In genomic region chr10:11754180-11754579, GRCh38 we compare ENCODE assay signal across 24 cellular contexts. TPM values are rescaled to one million over a fixed set of nuclear protein-coding genes. Genes with fewer than 3 reads are reported as not detected.
A peak's percentile ranks its signal among the peaks of the same experiment; 100 is the strongest.
DNase-seq lines count a peak whose midpoint lies in the region; ATAC-seq, FAIRE-seq and TF ChIP-seq lines count a peak whose summit lies in the region.
"Had no signal": no experiment of that assay in that cellular context is flagged by ENCODE, and none has a peak within 500 bp of the region (broad histone marks: within the 10 kb centered on the region; RNA-seq: fewer than 3 reads in every experiment).

No MANE protein-coding gene starts in this region.

- 0% methylated on average over 1 of the region's 1 CpG for WGBS in right cardiac atrium
- 3% methylated on average over 1 of the region's 1 CpG for WGBS in HepG2 (ENCODE audit: low lambda C conversion rate)
- 0% methylated on average over 1 of the region's 1 CpG for WGBS in psoas muscle, 3 donors
- WGBS in suprapubic skin = 0% methylated on average over 1 of the region's 1 CpG

- no peak for FAIRE-seq in HepG2 (lab: Jason Lieb, UNC)
- FAIRE-seq: A549, D721Med, G401.6, GM12891, GM19239 had no signal

- H2AFZ ChIP-seq in HepG2 (ENCODE audit: low read length) = no peak overlapping the region

- H3K4me1 ChIP-seq in left ventricle myocardium inferior (peaks cover 57% of the 10 kb centered on the region), right cardiac atrium (ENCODE audit: control insufficient read depth, insufficient read depth, low read length) (peaks cover 14% of the 10 kb centered on the region), HepG2 (ENCODE audit: insufficient read depth, low read length) (peaks cover 42% of the 10 kb centered on the region), psoas muscle (peaks cover 27% of the 10 kb centered on the region), subcutaneous abdominal adipose tissue (ENCODE audit: control insufficient read depth in 5 of 5, insufficient read depth in 5 of 5, low read length in 5 of 5) (peaks cover 11 to 51% (median 34%) of the 10 kb centered on the region in 5 donors), suprapubic skin (peaks cover 27% of the 10 kb centered on the region)
- H3K4me1 ChIP-seq: A549; BLaER1 treated with 17β-estradiol and CSF1 and Interleukin-3, amounts not matched to agents 10 nM and 100 nM had no signal

- no peaks in the 10 kb centered on the region for H4K20me1 ChIP-seq in HepG2 (ENCODE audit: insufficient read depth, low read length)
- H4K20me1 ChIP-seq: BLaER1 treated with 17β-estradiol and CSF1 and Interleukin-3, amounts not matched to agents 10 nM and 100 nM had no signal

- H3K27me3 ChIP-seq in left ventricle myocardium inferior (ENCODE audit: low read depth) (no peaks in the 10 kb centered on the region), right cardiac atrium (ENCODE audit: control insufficient read depth, insufficient read depth) (no peaks in the 10 kb centered on the region), HepG2 (ENCODE audit: control insufficient read depth in 1 of 2, insufficient read depth in 2 of 2, low read length in 2 of 2) (no peaks in the 10 kb centered on the region), psoas muscle (ENCODE audit: insufficient read depth in 3 of 3, low read length in 2 of 3) (no peaks in the 10 kb centered on the region), subcutaneous abdominal adipose tissue (ENCODE audit: control insufficient read depth in 5 of 5, insufficient read depth in 4 of 5, low read length in 5 of 5) (no peaks in the 10 kb centered on the region), suprapubic skin (no peaks in the 10 kb centered on the region)
- H3K27me3 ChIP-seq: BLaER1 treated with 17β-estradiol and CSF1 and Interleukin-3, amounts not matched to agents 10 nM and 100 nM had no signal

- POLR2A ChIA-PET in HepG2 (lab: Yijun Ruan, JAX) = no interaction called here

- TF ChIP-seq POLR2A in HepG2 (IDR thresholded peaks at IDR 0.05; ENCODE audit: insufficient read depth in 1 of 2, low read depth in 2 of 2, low read length in 2 of 2) (no peak), suprapubic skin (IDR thresholded peaks at IDR 0.05) (no peak)

- DNase-seq in left ventricle myocardium inferior (no peak), right cardiac atrium (no peak), HepG2 (ENCODE audit: low spot score) (no peak), psoas muscle (no peak), NCI-H2227 (lab: John Stamatoyannopoulos, UW; ENCODE audit: unreplicated experiment) (no peak), suprapubic skin (ENCODE audit: low spot score in 2 of 2) (no peak), epidermal melanocyte (ENCODE audit: insufficient read length, low spot score) (no peak)
- DNase-seq: AML-193; Caco-2; Calu3; CD4-positive, alpha-beta T cell; CD8-positive, alpha-beta T cell; DMS79 treated with DMSO at 0.1 percent for 48 hours; GF-D8 had no signal

- CTCF ChIA-PET in HepG2 (lab: Yijun Ruan, JAX; ENCODE audit: low intra/inter-chr PET ratio, low total read pairs) = no interaction called here

- intact Hi-C loops in left ventricle myocardium inferior (cut with micrococcal nuclease) (loop anchor here (10.0 kb wide), 1 partner anchor 239 kb away; no protein-coding TSS in a partner anchor), right cardiac atrium (cut with DNase I) (loop anchor here (10.0 kb wide), 1 partner anchor 239 kb away; no protein-coding TSS in a partner anchor), HepG2 (cut with micrococcal nuclease; ENCODE audit: unreplicated experiment) (no loop called here), psoas muscle (cut with DNase I) (no loop called here)

- no peaks in the 10 kb centered on the region for H3K79me2 ChIP-seq in HepG2 (ENCODE audit: insufficient read depth, low read length)

- in situ Hi-C loops in HepG2 (cut with HindIII; ENCODE audit: extremely low pct_ligation_motif_present, low pct_unique_long_range_greater_than_20kb) = loop anchor here (10.0 kb wide), 1 partner anchor 319 kb away; no protein-coding TSS in a partner anchor

- H3K36me3 ChIP-seq in left ventricle myocardium inferior = peaks cover 45% of the 10 kb centered on the region
- no peaks in the 10 kb centered on the region for H3K36me3 ChIP-seq in HepG2 (replicated peaks in 1 of 2; ENCODE audit: control insufficient read depth in 1 of 2, insufficient read depth in 2 of 2, low read length in 2 of 2)
- H3K36me3 ChIP-seq in psoas muscle (ENCODE audit: insufficient read depth in 1 of 2, low read depth in 1 of 2) = peaks cover 5 to 71% of the 10 kb centered on the region in 2 donors
- peaks cover 10 to 31% (median 16%) of the 10 kb centered on the region in 5 donors for H3K36me3 ChIP-seq in subcutaneous abdominal adipose tissue (ENCODE audit: control insufficient read depth in 5 of 5, insufficient read depth in 5 of 5, low read length in 5 of 5)
- H3K36me3 ChIP-seq in suprapubic skin = peaks cover 35% of the 10 kb centered on the region

- no peak overlapping the region for H3K4me2 ChIP-seq in HepG2 (ENCODE audit: low read depth, low read length)
- H3K4me2 ChIP-seq: A549; BLaER1 treated with 17β-estradiol and CSF1 and Interleukin-3, amounts not matched to agents 10 nM and 100 nM had no signal

- TF ChIP-seq EP300 in HepG2 (IDR thresholded peaks at IDR 0.05; ENCODE audit: low read depth in 2 of 2, low read length in 2 of 2) = no peak
- no peak for TF ChIP-seq EP300 in HepG2 (CRISPR knock-in tag; IDR thresholded peaks at IDR 0.05; ENCODE audit: borderline replicate concordance)
- TF ChIP-seq EP300 in suprapubic skin (IDR thresholded peaks at IDR 0.05) = no peak

- BruUV-seq in HepG2 (replicated peaks; lab: Mats Ljungman, UMichigan) = no TSS peak

- ATAC-seq in right cardiac atrium = no peak
- no peak for ATAC-seq in HepG2
- no peak for ATAC-seq in psoas muscle
- ATAC-seq: A549; CD8-positive, alpha-beta T cell had no signal

- TF ChIP-seq RAD21 in HepG2 (CRISPR knock-in tag; IDR thresholded peaks at IDR 0.05) = no peak

- H3K27ac ChIP-seq in left ventricle myocardium inferior (replicated peaks) (peak overlapping the region; percentile 78), right cardiac atrium (ENCODE audit: low read length) (no peak overlapping the region), HepG2 (ENCODE audit: extremely low read length, insufficient read depth, low read length) (peak overlapping the region; percentile 26), psoas muscle (peak overlapping the region; percentile 31), subcutaneous abdominal adipose tissue (ENCODE audit: low read depth, low read length) (peak overlapping the region; percentile 69), suprapubic skin (no peak overlapping the region)
- H3K27ac ChIP-seq: 22Rv1; A549; BLaER1 treated with 17β-estradiol and CSF1 and Interleukin-3, amounts not matched to agents 10 nM and 100 nM; C4-2B had no signal

- H3K9me3 ChIP-seq in left ventricle myocardium inferior (replicated peaks) (no peaks in the 10 kb centered on the region), right cardiac atrium (ENCODE audit: control insufficient read depth, low read length) (no peaks in the 10 kb centered on the region), HepG2 (ENCODE audit: low read length) (no peaks in the 10 kb centered on the region), psoas muscle (no peaks in the 10 kb centered on the region), subcutaneous abdominal adipose tissue (ENCODE audit: control insufficient read depth in 5 of 5, low read length in 5 of 5) (no peaks in the 10 kb centered on the region), suprapubic skin (no peaks in the 10 kb centered on the region)
- H3K9me3 ChIP-seq: A549; BLaER1 treated with 17β-estradiol and CSF1 and Interleukin-3, amounts not matched to agents 10 nM and 100 nM; Caco-2 had no signal

- H3K9ac ChIP-seq in HepG2 (ENCODE audit: insufficient read depth, low read depth, low read length) (no peak overlapping the region), subcutaneous abdominal adipose tissue (ENCODE audit: low read length in 5 of 5) (no peak overlapping the region)
- H3K9ac ChIP-seq: BLaER1 treated with 17β-estradiol and CSF1 and Interleukin-3, amounts not matched to agents 10 nM and 100 nM had no signal

- TF ChIP-seq CTCF in left ventricle myocardium inferior (IDR thresholded peaks at IDR 0.05; ENCODE audit: borderline replicate concordance) (no peak), HepG2 (CRISPR knock-in tag; IDR thresholded peaks at IDR 0.05) (no peak), psoas muscle (IDR thresholded peaks at IDR 0.05) (no peak), suprapubic skin (IDR thresholded peaks at IDR 0.05) (no peak)

- H3K4me3 ChIP-seq in left ventricle myocardium inferior = no peak overlapping the region
- no peak overlapping the region for H3K4me3 ChIP-seq in right cardiac atrium (ENCODE audit: low read length)
- no peak overlapping the region for H3K4me3 ChIP-seq in HepG2 (replicated peaks in 1 of 3; ENCODE audit: insufficient read depth in 1 of 3, low read depth in 2 of 3, low read length in 3 of 3)
- H3K4me3 ChIP-seq in psoas muscle = no peak overlapping the region
- H3K4me3 ChIP-seq in subcutaneous abdominal adipose tissue (ENCODE audit: low read depth in 1 of 5, low read length in 5 of 5) = no peak overlapping the region
- no peak overlapping the region for H3K4me3 ChIP-seq in suprapubic skin
- H3K4me3 ChIP-seq: A549; BLaER1 treated with 17β-estradiol and CSF1 and Interleukin-3, amounts not matched to agents 10 nM and 100 nM had no signal

RNA-seq across cellular contexts. Expression of gene ECHDC3, which starts 12.0 kb away (rescaled TPM):
- total RNA-seq in left ventricle myocardium inferior = 88.5 TPM
- 10 to 100 TPM; 67.1 to 74.9 (median 70.6) TPM for total RNA-seq in right cardiac atrium
- polyA plus RNA-seq in right cardiac atrium = 62.3 TPM
- not detected in 2 replicates for total RNA-seq in HepG2 (2016; rRNA removed; fragmentation: Illumina TruSeq; extraction: Trizol)
- total RNA-seq in HepG2 (2016; cell fraction: cytosol; rRNA removed; fragmentation: Illumina TruSeq; extraction: Trizol; ENCODE audit: low read depth) = not detected in 2 replicates
- 0.13 TPM in 1 of 2 replicates, not detected in the other for total RNA-seq in HepG2 (2016; cell fraction: insoluble cytoplasmic fraction; rRNA removed; fragmentation: Illumina TruSeq; extraction: Trizol)
- not detected in 2 replicates for total RNA-seq in HepG2 (2016; cell fraction: membrane; rRNA removed; fragmentation: Illumina TruSeq; extraction: Trizol)
- total RNA-seq in HepG2 (2016; cell fraction: nucleus; rRNA removed; fragmentation: Illumina TruSeq; extraction: Trizol) = not detected in 2 replicates
- polyA plus RNA-seq in HepG2 (2011; rRNA removed) = not detected in 2 replicates
- not detected in 2 replicates for polyA plus RNA-seq in HepG2 (2011; cell fraction: cytosol; rRNA removed)
- not detected in 2 replicates for polyA plus RNA-seq in HepG2 (2011; cell fraction: nucleus; rRNA removed)
- polyA plus RNA-seq in HepG2 (2012) = not detected in 2 replicates
- not detected in 2 replicates for polyA plus RNA-seq in HepG2 (2016; cell fraction: cytosol; fragmentation: Illumina TruSeq; extraction: Trizol; ENCODE audit: low read depth)
- polyA plus RNA-seq in HepG2 (2016; cell fraction: insoluble cytoplasmic fraction; fragmentation: Illumina TruSeq; extraction: Trizol; ENCODE audit: low read depth) = not detected in 2 replicates
- not detected in 2 replicates for polyA plus RNA-seq in HepG2 (2016; cell fraction: membrane; fragmentation: Illumina TruSeq; extraction: Trizol; ENCODE audit: low read depth)
- not detected in 2 replicates for polyA plus RNA-seq in HepG2 (2016; cell fraction: nucleus; fragmentation: Illumina TruSeq; extraction: Trizol; ENCODE audit: insufficient read depth, low read depth)
- polyA minus RNA-seq in HepG2 (2011; rRNA and poly(A)+ RNA removed; ENCODE audit: low replicate concordance) = 2.3 TPM in 1 of 2 replicates, not detected in the other
- not detected in 2 replicates for polyA minus RNA-seq in HepG2 (2011; cell fraction: cytosol; rRNA and poly(A)+ RNA removed)
- not detected in 2 replicates for polyA minus RNA-seq in HepG2 (2011; cell fraction: nucleus; rRNA and poly(A)+ RNA removed)
- total RNA-seq in psoas muscle = 100 to 1,000 TPM in 2 of 4 donors, 10 to 100 TPM in 2; 39.9 to 146 (median 84.6) TPM
- 100 to 1,000 TPM in 1 of 3 donors, 10 to 100 TPM in 2; 55.8 to 119 (median 66.9) TPM for polyA plus RNA-seq in psoas muscle
- total RNA-seq in suprapubic skin = 10 to 100 TPM; 47.5 to 92.8 (median 76.6) TPM
- total RNA-seq: A172 had no signal

Comparison
In these comparisons a context has a peak if more than half of its experiments do, and no peak if none do; other contexts are left out.
1. H3K27ac ChIP-seq: peak in left ventricle myocardium inferior (single experiment), HepG2 (single experiment), psoas muscle (single experiment) and subcutaneous abdominal adipose tissue (single experiment); none in right cardiac atrium (single experiment) and suprapubic skin (single experiment).
2. RNA of gene ECHDC3, which starts 12.0 kb away (total RNA-seq): 39.9 to 146 TPM in psoas muscle, 88.5 TPM in left ventricle myocardium inferior (single experiment), 47.5 to 92.8 TPM in suprapubic skin and 67.1 to 74.9 TPM in right cardiac atrium; 0.13 TPM in HepG2; every median in the first group is over 10 times any median in the second.
3. intact Hi-C loops: an anchor here in left ventricle myocardium inferior (10.0 kb wide) and right cardiac atrium (10.0 kb wide); none called in HepG2 and psoas muscle.